Comparison of ENCODE assay signal across 7 cellular contexts in genomic region chr20:61459705-61460104, GRCh38.
"Had no signal": no experiment of that assay in that cellular context is flagged by ENCODE, and none has a peak within 500 bp of the region (broad histone marks: within the 10 kb centered on the region; RNA-seq: fewer than 3 reads in every experiment).

No MANE protein-coding gene starts in this region.

- DNase-seq: HFFc6, KBM-7 had no signal

- H3K4me3 ChIP-seq: GM23338, HAP-1 had no signal

- H3K4me1 ChIP-seq: HAP-1 had no signal

- H3K4me2 ChIP-seq: GM23338 had no signal

- H3K27ac ChIP-seq: HL-60 had no signal

- H3K36me3 ChIP-seq: HAP-1 had no signal

- H3K9me3 ChIP-seq: HAP-1 had no signal

- ATAC-seq: HCT116, HepG2 had no signal

- FAIRE-seq: HepG2 had no signal
